In the genomic region with DNA sequence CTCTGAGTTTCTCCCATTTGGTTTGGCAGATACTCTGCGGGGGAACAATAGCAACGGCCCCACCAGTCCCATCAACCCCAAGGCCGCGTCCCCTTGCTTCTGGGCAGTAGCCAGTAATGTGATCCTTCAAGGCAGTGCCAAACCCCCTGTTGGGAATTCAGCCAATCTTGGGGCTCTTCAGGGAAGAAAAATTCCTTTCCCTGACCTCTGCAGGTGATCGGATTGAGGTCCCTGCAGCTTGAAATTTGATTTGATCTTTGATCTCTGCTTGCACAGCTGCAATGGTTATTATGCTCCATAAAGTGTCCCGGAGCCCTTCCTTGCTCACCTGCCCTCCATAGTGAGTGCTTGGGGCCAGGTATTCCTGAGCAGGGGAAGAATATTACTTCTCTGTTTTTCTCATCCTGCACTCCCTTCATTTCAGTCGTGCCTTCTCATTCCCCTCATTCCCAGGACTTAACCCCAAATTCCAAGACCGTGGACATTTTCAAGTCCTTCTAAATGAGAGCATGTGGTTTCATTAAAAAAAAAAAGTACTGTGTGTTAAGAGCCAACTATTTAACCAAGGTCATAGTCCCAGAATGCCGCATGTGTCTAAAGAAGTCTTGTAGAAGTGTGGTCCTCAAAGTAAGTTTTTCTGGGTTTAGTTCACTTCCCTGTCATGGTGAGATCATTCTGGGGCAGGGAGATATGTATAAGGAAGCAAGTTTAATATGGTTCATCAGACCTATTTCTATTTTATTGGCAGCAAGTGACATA, we compare ENCODE assay signal across 1 cellular context.
TF ChIP-seq lines count a peak whose summit lies in the region.

No MANE protein-coding gene starts in this region.

TF ChIP-seq in H1, 55 proteins besides CTCF, POLR2A, EP300 and RAD21:
- TF ChIP-seq TCF12 (IDR thresholded peaks at IDR 0.05; ENCODE audit: low read depth, low read length) (no peak), SRF (IDR thresholded peaks at IDR 0.05; ENCODE audit: low read depth, low read length) (no peak), MAFK (IDR thresholded peaks at IDR 0.05; ENCODE audit: low read depth, low read length) (no peak), ZNF274 (IDR thresholded peaks at IDR 0.05; ENCODE audit: borderline replicate concordance, extremely low read depth, low read length) (no peak), RFX5 (IDR thresholded peaks at IDR 0.05; ENCODE audit: borderline replicate concordance, low read depth, low read length) (no peak), RNF2 (IDR thresholded peaks at IDR 0.05; ENCODE audit: borderline replicate concordance, low read depth, low read length, missing control alignments, poor library complexity, severe bottlenecking) (no peak), TAF7 (optimal IDR thresholded peaks at IDR 0.05; ENCODE audit: borderline replicate concordance, low read depth, low read length) (no peak), ASH2L (IDR thresholded peaks at IDR 0.05; ENCODE audit: low read length) (no peak), KDM4A (IDR thresholded peaks at IDR 0.05; ENCODE audit: low read depth, low read length, severe bottlenecking) (no peak), CBX8 (IDR thresholded peaks at IDR 0.05; ENCODE audit: borderline replicate concordance, low read depth, low read length) (no peak), KDM1A (IDR thresholded peaks at IDR 0.05; ENCODE audit: borderline replicate concordance, low read length) (no peak), SIRT6 (IDR thresholded peaks at IDR 0.05; ENCODE audit: low read length) (no peak), GTF2F1 (IDR thresholded peaks at IDR 0.05; ENCODE audit: borderline replicate concordance, low read depth, low read length) (no peak), CHD1 (IDR thresholded peaks at IDR 0.05; ENCODE audit: low read depth, low read length) (no peak), POLR2AphosphoS5 (IDR thresholded peaks at IDR 0.05; ENCODE audit: low read depth, low read length) (no peak), NANOG (IDR thresholded peaks at IDR 0.05; ENCODE audit: insufficient read depth, low read depth, low read length, poor library complexity, severe bottlenecking) (no peak), TEAD4 (IDR thresholded peaks at IDR 0.05; ENCODE audit: low read depth, low read length) (no peak), SIX5 (IDR thresholded peaks at IDR 0.05; ENCODE audit: low read depth, low read length) (no peak)
- TF ChIP-seq, protein P1, sequence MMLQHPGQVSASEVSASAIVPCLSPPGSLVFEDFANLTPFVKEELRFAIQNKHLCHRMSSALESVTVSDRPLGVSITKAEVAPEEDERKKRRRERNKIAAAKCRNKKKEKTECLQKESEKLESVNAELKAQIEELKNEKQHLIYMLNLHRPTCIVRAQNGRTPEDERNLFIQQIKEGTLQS (IDR thresholded peaks at IDR 0.05; ENCODE audit: insufficient read depth, low read depth, low read length) = no peak
TF ChIP-seq in H1: peak in this region for 0.
